11 cellular contexts compared by ENCODE assay signal in genomic region chr4:121822047-121822446, GRCh38. TPM values are rescaled to one million over a fixed set of nuclear protein-coding genes. Genes with fewer than 3 reads are reported as not detected.
DNase-seq lines count a peak whose midpoint lies in the region; ATAC-seq and TF ChIP-seq lines count a peak whose summit lies in the region.
"Had no signal": no experiment of that assay in that cellular context is flagged by ENCODE, and none has a peak within 500 bp of the region (broad histone marks: within the 10 kb centered on the region; RNA-seq: fewer than 3 reads in every experiment).

No MANE protein-coding gene starts in this region.

- intact Hi-C loops in activated T-helper 2 cell treated with anti-CD3 and anti-CD28 coated beads, Interferon-gamma antibody, Interleukin-2, Interleukin-4, amounts not matched to agents 10 μg/mL and 5 μg/mL and 100 μg/mL, durations not matched to agents 14 hours and 24 hours and 36 hours (cut with micrococcal nuclease), result loop anchor here (2.0 to 10.0 kb wide), 5 partner anchors 125 to 913 kb away; partner anchors contain the start of genes ANXA5, BBS12, BLTP1 and TRPC3

- H3K27me3 Mint-ChIP-seq in HFFc6 (ENCODE audit: insufficient read depth) (peaks cover 4% of the 10 kb centered on the region; the same call in 1 of the 2 replicates), immature natural killer cell (ENCODE audit: low read depth in 3 of 3) (peaks cover 0 to 6% (median 4%) of the 10 kb centered on the region in 3 donors)
- no peaks in the 10 kb centered on the region for H3K27me3 Mint-ChIP-seq in activated T-helper 2 cell treated with anti-CD3 and anti-CD28 coated beads, Interferon-gamma antibody, Interleukin-2, Interleukin-4, amounts not matched to agents 10 μg/mL and 5 μg/mL and 100 μg/mL, durations not matched to agents 14 hours and 24 hours and 36 hours (ENCODE audit: low read depth)

- H3K27ac ChIP-seq in BLaER1, result no peak overlapping the region
- H3K27ac ChIP-seq: thoracic aorta had no signal

- H3K4me3 Mint-ChIP-seq in HFFc6 (peak overlapping the region; percentile 98), immature natural killer cell (peak overlapping the region in 4 of 5 donors; percentile 68 to 99 (median 94))
- peak overlapping the region; percentile 98 for H3K4me3 Mint-ChIP-seq in activated T-helper 2 cell treated with anti-CD3 and anti-CD28 coated beads, Interferon-gamma antibody, Interleukin-2, Interleukin-4, amounts not matched to agents 10 μg/mL and 5 μg/mL and 100 μg/mL, durations not matched to agents 14 hours and 24 hours and 36 hours (ENCODE audit: low read depth)

- TF ChIP-seq CTCF in HFFc6 (IDR thresholded peaks at IDR 0.05), result no peak

- H3K9ac ChIP-seq in BLaER1, result peak overlapping the region; percentile 86; the same call in 1 of the 2 replicates

- H3K4me1 ChIP-seq in BLaER1, result peaks cover 18% of the 10 kb centered on the region

- H3K4me1 Mint-ChIP-seq in HFFc6 (ENCODE audit: low read depth) (peaks cover 67% of the 10 kb centered on the region), immature natural killer cell (peaks cover 16 to 28% of the 10 kb centered on the region in 2 donors)
- peaks cover 46% of the 10 kb centered on the region for H3K4me1 Mint-ChIP-seq in activated T-helper 2 cell treated with anti-CD3 and anti-CD28 coated beads, Interferon-gamma antibody, Interleukin-2, Interleukin-4, amounts not matched to agents 10 μg/mL and 5 μg/mL and 100 μg/mL, durations not matched to agents 14 hours and 24 hours and 36 hours (ENCODE audit: low read depth)

- H3K9me3 Mint-ChIP-seq in HFFc6, result no peaks in the 10 kb centered on the region
- H3K9me3 Mint-ChIP-seq in activated T-helper 2 cell treated with anti-CD3 and anti-CD28 coated beads, Interferon-gamma antibody, Interleukin-2, Interleukin-4, amounts not matched to agents 10 μg/mL and 5 μg/mL and 100 μg/mL, durations not matched to agents 14 hours and 24 hours and 36 hours, result no peaks in the 10 kb centered on the region
- no peaks in the 10 kb centered on the region for H3K9me3 Mint-ChIP-seq in immature natural killer cell

- H3K36me3 Mint-ChIP-seq in HFFc6 (ENCODE audit: low read depth), result peaks cover 39% of the 10 kb centered on the region
- H3K36me3 Mint-ChIP-seq in activated T-helper 2 cell treated with anti-CD3 and anti-CD28 coated beads, Interferon-gamma antibody, Interleukin-2, Interleukin-4, amounts not matched to agents 10 μg/mL and 5 μg/mL and 100 μg/mL, durations not matched to agents 14 hours and 24 hours and 36 hours (ENCODE audit: low read depth), result peaks cover 55% of the 10 kb centered on the region
- peaks cover 0 to 14% (median 4%) of the 10 kb centered on the region in 3 donors for H3K36me3 Mint-ChIP-seq in immature natural killer cell

- no peak for DNase-seq in HFFc6
- no peak for DNase-seq in activated T-helper 2 cell treated with anti-CD3 and anti-CD28 coated beads, Interferon-gamma antibody, Interleukin-2, Interleukin-4, amounts not matched to agents 10 μg/mL and 5 μg/mL and 100 μg/mL, durations not matched to agents 14 hours and 24 hours and 36 hours (ENCODE audit: low spot score)
- no peak for DNase-seq in immature natural killer cell
- DNase-seq in NCI-H748 (lab: John Stamatoyannopoulos, UW; ENCODE audit: unreplicated experiment), result no peak
- no peak for DNase-seq in NCI-H1105 (lab: John Stamatoyannopoulos, UW)
- DNase-seq in stimulated activated naive CD4-positive, alpha-beta T cell (lab: John Stamatoyannopoulos, UW), result no peak
- DNase-seq: NCI-H446 treated with DMSO at 0.1 percent for 48 hours, spleen had no signal

- peak overlapping the region; percentile 89 for H3K4me3 ChIP-seq in BLaER1

- peak overlapping the region; percentile 86 for H3K4me2 ChIP-seq in BLaER1

- no peaks in the 10 kb centered on the region for H3K9me3 ChIP-seq in BLaER1
- H3K9me3 ChIP-seq: spleen, thoracic aorta had no signal

- peaks cover 57% of the 10 kb centered on the region for H3K36me3 ChIP-seq in BLaER1

- ATAC-seq in GM18907 (IDR thresholded peaks at IDR 0.05; ENCODE audit: unreplicated experiment), result no peak

- H4K20me1 ChIP-seq in BLaER1, result peaks cover 34% of the 10 kb centered on the region

- no peaks in the 10 kb centered on the region for H3K27me3 ChIP-seq in BLaER1
- H3K27me3 ChIP-seq: spleen had no signal

- H3K27ac Mint-ChIP-seq in HFFc6 (peak overlapping the region; percentile 79), immature natural killer cell (peak overlapping the region in 1 of 6 donors; percentile 30)
- H3K27ac Mint-ChIP-seq in activated T-helper 2 cell treated with anti-CD3 and anti-CD28 coated beads, Interferon-gamma antibody, Interleukin-2, Interleukin-4, amounts not matched to agents 10 μg/mL and 5 μg/mL and 100 μg/mL, durations not matched to agents 14 hours and 24 hours and 36 hours, result peak overlapping the region; percentile 94

RNA-seq across cellular contexts. Expression of gene CCNA2, which starts 1.6 kb away (rescaled TPM):
- total RNA-seq in HFFc6 (2021; fragmentation: NEBNext Ultra II Directional; extraction: Animal tissue kit (Norgen Biotek cat#: 25700)), result 10 to 100 TPM; 30.0 to 77.0 (median 68.9) TPM
- total RNA-seq in activated T-helper 2 cell treated with anti-CD3 and anti-CD28 coated beads, Interferon-gamma antibody, Interleukin-2, Interleukin-4, amounts not matched to agents 10 μg/mL and 5 μg/mL and 100 μg/mL, durations not matched to agents 14 hours and 24 hours and 36 hours, result 74.7 and 75.1 TPM in 2 replicates
- polyA plus RNA-seq in immature natural killer cell, result under 1 TPM in 2 of 3 donors, not detected in 1; 0.80 to 0.91 TPM

RNA-seq across cellular contexts. Expression of gene EXOSC9, which starts 20.9 kb away (rescaled TPM):
- total RNA-seq in HFFc6 (2021; fragmentation: NEBNext Ultra II Directional; extraction: Animal tissue kit (Norgen Biotek cat#: 25700)), result 10 to 100 TPM; 30.5 to 57.2 (median 49.4) TPM
- total RNA-seq in activated T-helper 2 cell treated with anti-CD3 and anti-CD28 coated beads, Interferon-gamma antibody, Interleukin-2, Interleukin-4, amounts not matched to agents 10 μg/mL and 5 μg/mL and 100 μg/mL, durations not matched to agents 14 hours and 24 hours and 36 hours, result 62.1 and 65.9 TPM in 2 replicates
- 10 to 100 TPM; 26.1 to 39.3 (median 26.7) TPM for polyA plus RNA-seq in immature natural killer cell

RNA-seq across cellular contexts. Expression of gene BBS7, which starts 48.2 kb away (rescaled TPM):
- 10 to 100 TPM; 20.3 to 30.0 (median 24.0) TPM for total RNA-seq in HFFc6 (2021; fragmentation: NEBNext Ultra II Directional; extraction: Animal tissue kit (Norgen Biotek cat#: 25700))
- 17.5 and 18.5 TPM in 2 replicates for total RNA-seq in activated T-helper 2 cell treated with anti-CD3 and anti-CD28 coated beads, Interferon-gamma antibody, Interleukin-2, Interleukin-4, amounts not matched to agents 10 μg/mL and 5 μg/mL and 100 μg/mL, durations not matched to agents 14 hours and 24 hours and 36 hours
- polyA plus RNA-seq in immature natural killer cell, result 10 to 100 TPM in 1 of 3 donors, 1 to 10 TPM in 2; 6.5 to 10.2 (median 9.0) TPM

RNA-seq across cellular contexts. Expression of gene SMIM43, which starts 57.1 kb away (rescaled TPM):
- total RNA-seq in HFFc6 (2021; fragmentation: NEBNext Ultra II Directional; extraction: Animal tissue kit (Norgen Biotek cat#: 25700)), result 1 to 10 TPM in 4 of 6 experiments, under 1 TPM in 2; 0.35 to 2.2 (median 1.5) TPM
- total RNA-seq in activated T-helper 2 cell treated with anti-CD3 and anti-CD28 coated beads, Interferon-gamma antibody, Interleukin-2, Interleukin-4, amounts not matched to agents 10 μg/mL and 5 μg/mL and 100 μg/mL, durations not matched to agents 14 hours and 24 hours and 36 hours, result not detected in 2 replicates
- not detected for polyA plus RNA-seq in immature natural killer cell
- total RNA-seq: thoracic aorta had no signal
